ENCODE assay signal across 10 cellular contexts in the genomic region with DNA sequence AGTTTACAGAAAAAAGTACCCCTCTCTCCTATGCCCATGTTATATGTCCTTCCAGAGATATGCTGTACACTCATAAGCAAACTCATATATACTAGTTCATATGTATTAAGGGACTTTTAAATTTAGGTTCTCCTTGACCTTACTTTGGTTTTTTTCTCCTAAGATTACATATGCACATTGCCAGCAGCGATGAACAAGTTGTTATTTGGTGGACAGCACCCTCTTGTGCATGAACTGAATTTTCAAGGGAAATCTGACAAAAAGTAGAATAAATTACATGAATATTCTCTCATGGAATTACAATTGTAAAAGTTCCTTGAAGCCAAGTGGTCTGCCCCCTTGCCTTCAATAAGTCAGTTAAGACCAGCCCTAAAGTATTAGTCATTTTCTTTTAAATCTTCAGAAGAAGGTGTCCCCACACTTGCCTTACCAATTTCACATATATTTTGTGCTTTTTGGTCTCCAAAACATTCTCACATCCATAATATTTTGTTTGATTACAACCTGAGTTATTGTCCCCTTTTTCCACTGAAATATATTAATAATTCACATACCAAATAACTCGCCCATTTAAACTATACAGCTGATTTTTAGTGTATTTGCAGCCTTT. TPM values are rescaled to one million over a fixed set of nuclear protein-coding genes. Genes with fewer than 3 reads are reported as not detected.
DNase-seq lines count a peak whose midpoint lies in the region; ATAC-seq and TF ChIP-seq lines count a peak whose summit lies in the region.
"Had no signal": no experiment of that assay in that cellular context is flagged by ENCODE, and none has a peak within 500 bp of the region (broad histone marks: within the 10 kb centered on the region; RNA-seq: fewer than 3 reads in every experiment).

No MANE protein-coding gene starts in this region.

- peak; percentile 36 to 73 (median 53) for TF ChIP-seq CTCF in ascending aorta (IDR thresholded peaks at IDR 0.05)

- intact Hi-C loops in ascending aorta (cut with DNase I), result loop anchor here (2.0 kb wide), 1 partner anchor 280 kb away; no protein-coding TSS in a partner anchor
- intact Hi-C loops in activated T-helper 2 cell treated with anti-CD3 and anti-CD28 coated beads, Interferon-gamma antibody, Interleukin-2, Interleukin-4, amounts not matched to agents 10 μg/mL and 5 μg/mL and 100 μg/mL, durations not matched to agents 14 hours and 24 hours and 36 hours (cut with micrococcal nuclease), result loop anchor here (5.0 kb wide), 1 partner anchor 76 kb away; no protein-coding TSS in a partner anchor

- ATAC-seq in GM19395 (IDR thresholded peaks at IDR 0.05; ENCODE audit: unreplicated experiment), result peak; percentile 74

- H3K27me3 Mint-ChIP-seq in activated T-helper 2 cell treated with anti-CD3 and anti-CD28 coated beads, Interferon-gamma antibody, Interleukin-2, Interleukin-4, amounts not matched to agents 10 μg/mL and 5 μg/mL and 100 μg/mL, durations not matched to agents 14 hours and 24 hours and 36 hours (ENCODE audit: low read depth), result peaks cover 9% of the 10 kb centered on the region

- H3K36me3 Mint-ChIP-seq in activated T-helper 2 cell treated with anti-CD3 and anti-CD28 coated beads, Interferon-gamma antibody, Interleukin-2, Interleukin-4, amounts not matched to agents 10 μg/mL and 5 μg/mL and 100 μg/mL, durations not matched to agents 14 hours and 24 hours and 36 hours (ENCODE audit: low read depth), result no peaks in the 10 kb centered on the region

- H3K4me3 Mint-ChIP-seq in activated T-helper 2 cell treated with anti-CD3 and anti-CD28 coated beads, Interferon-gamma antibody, Interleukin-2, Interleukin-4, amounts not matched to agents 10 μg/mL and 5 μg/mL and 100 μg/mL, durations not matched to agents 14 hours and 24 hours and 36 hours (ENCODE audit: low read depth), result no peak overlapping the region

- DNase-seq in D341Med (ENCODE audit: low spot score), result peak; percentile 48
- peak; percentile 67 to 74 for DNase-seq in Kasumi-1 (lab: John Stamatoyannopoulos, UW)
- DNase-seq in ascending aorta (ENCODE audit: low spot score in 2 of 2), result no peak
- peak; percentile 8 to 78 for DNase-seq in hippocampal formation (lab: John Stamatoyannopoulos, UW)
- peak; percentile 31 for DNase-seq in smooth muscle cell of the brain vasculature (ENCODE audit: low read depth, low spot score)
- DNase-seq in DMS79 treated with DMSO at 0.1 percent for 48 hours (lab: John Stamatoyannopoulos, UW), result no peak
- no peak for DNase-seq in activated T-helper 2 cell treated with anti-CD3 and anti-CD28 coated beads, Interferon-gamma antibody, Interleukin-2, Interleukin-4, amounts not matched to agents 10 μg/mL and 5 μg/mL and 100 μg/mL, durations not matched to agents 14 hours and 24 hours and 36 hours (ENCODE audit: low spot score)

- no peak overlapping the region for H3K27ac Mint-ChIP-seq in activated T-helper 2 cell treated with anti-CD3 and anti-CD28 coated beads, Interferon-gamma antibody, Interleukin-2, Interleukin-4, amounts not matched to agents 10 μg/mL and 5 μg/mL and 100 μg/mL, durations not matched to agents 14 hours and 24 hours and 36 hours

- H3K36me3 ChIP-seq in ascending aorta, result no peaks in the 10 kb centered on the region
- H3K36me3 ChIP-seq: SJSA1 had no signal

- no peak overlapping the region for H3K27ac ChIP-seq in ascending aorta
- H3K27ac ChIP-seq: SJSA1, skin epidermis had no signal

- no peaks in the 10 kb centered on the region for H3K27me3 ChIP-seq in ascending aorta
- H3K27me3 ChIP-seq: SJSA1 had no signal

- H3K9me3 ChIP-seq in ascending aorta, result no peaks in the 10 kb centered on the region
- H3K9me3 ChIP-seq: SJSA1 had no signal

- H3K9me3 Mint-ChIP-seq in activated T-helper 2 cell treated with anti-CD3 and anti-CD28 coated beads, Interferon-gamma antibody, Interleukin-2, Interleukin-4, amounts not matched to agents 10 μg/mL and 5 μg/mL and 100 μg/mL, durations not matched to agents 14 hours and 24 hours and 36 hours, result no peaks in the 10 kb centered on the region

- no peak overlapping the region for H3K4me3 ChIP-seq in ascending aorta
- H3K4me3 ChIP-seq: SJSA1, skin epidermis had no signal

- no peaks in the 10 kb centered on the region for H3K4me1 ChIP-seq in ascending aorta
- H3K4me1 ChIP-seq: SJSA1 had no signal

- no peaks in the 10 kb centered on the region for H3K4me1 Mint-ChIP-seq in activated T-helper 2 cell treated with anti-CD3 and anti-CD28 coated beads, Interferon-gamma antibody, Interleukin-2, Interleukin-4, amounts not matched to agents 10 μg/mL and 5 μg/mL and 100 μg/mL, durations not matched to agents 14 hours and 24 hours and 36 hours (ENCODE audit: low read depth)

RNA-seq across cellular contexts. Expression of a gene that starts 30.6 kb away (rescaled TPM):
- total RNA-seq in ascending aorta, result 15.5 TPM
- 56.6 and 57.8 TPM in 2 replicates for total RNA-seq in activated T-helper 2 cell treated with anti-CD3 and anti-CD28 coated beads, Interferon-gamma antibody, Interleukin-2, Interleukin-4, amounts not matched to agents 10 μg/mL and 5 μg/mL and 100 μg/mL, durations not matched to agents 14 hours and 24 hours and 36 hours

Comparison
In these comparisons a context has a peak if more than half of its experiments do, and no peak if none do; other contexts are left out.
1. DNase-seq: peak in D341Med (single experiment), Kasumi-1 (2 of 2), hippocampal formation (2 of 2) and smooth muscle cell of the brain vasculature (single experiment); none in ascending aorta (0 of 2), DMS79 treated with DMSO at 0.1 percent for 48 hours (single experiment) and activated T-helper 2 cell treated with anti-CD3 and anti-CD28 coated beads, Interferon-gamma antibody, Interleukin-2, Interleukin-4, amounts not matched to agents 10 μg/mL and 5 μg/mL and 100 μg/mL, durations not matched to agents 14 hours and 24 hours and 36 hours (single experiment).